In the genomic region with DNA sequence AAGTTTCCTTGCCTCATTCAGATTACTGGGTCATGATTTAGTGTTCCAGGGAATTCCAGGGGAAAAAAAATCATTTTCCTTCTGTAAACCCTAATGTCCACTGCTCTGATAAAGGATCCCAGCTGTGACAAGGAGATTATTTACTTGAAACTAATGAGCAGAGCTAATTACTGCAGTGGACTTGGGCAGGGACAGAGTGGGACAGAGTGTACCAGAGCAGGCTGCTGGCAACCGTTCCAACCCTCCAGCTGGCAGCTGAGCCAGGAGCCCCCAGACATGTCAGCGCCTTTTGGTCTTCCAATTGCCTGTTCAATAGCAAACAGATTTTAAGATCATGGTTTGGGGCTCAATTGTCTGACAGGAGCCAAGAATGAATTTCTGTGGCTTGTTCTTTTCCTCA, we compare ENCODE assay signal across 19 cellular contexts. TPM values are rescaled to one million over a fixed set of nuclear protein-coding genes. Genes with fewer than 3 reads are reported as not detected.
DNase-seq lines count a peak whose midpoint lies in the region; ATAC-seq and TF ChIP-seq lines count a peak whose summit lies in the region.
"Had no signal": no experiment of that assay in that cellular context is flagged by ENCODE, and none has a peak within 500 bp of the region (broad histone marks: within the 10 kb centered on the region; RNA-seq: fewer than 3 reads in every experiment).

No MANE protein-coding gene starts in this region.

- WGBS in suprapubic skin, result 49% methylated on average over 2 of the region's 2 CpGs

- peaks cover 3% of the 10 kb centered on the region for H3K9me3 Mint-ChIP-seq in stimulated activated memory B cell treated with anti-CD40 and anti-IgM and Interleukin-4, amounts not matched to agents 10 μg/mL and 1 μg/mL and 100 μg/mL, for 72 hours
- H3K9me3 Mint-ChIP-seq: activated CD4-positive, alpha-beta T cell treated with anti-CD3 and anti-CD28 coated beads, Interleukin-2, amount 10 ng/mL, durations not matched to agents 7 days and 5 days; activated naive CD4-positive, alpha-beta T cell treated with anti-CD3 and anti-CD28 coated beads, Interleukin-2, amount 10 ng/mL, durations not matched to agents 7 days and 5 days; nephron had no signal

- no peaks in the 10 kb centered on the region for H3K27me3 ChIP-seq in lower lobe of right lung (ENCODE audit: low read depth)
- no peaks in the 10 kb centered on the region for H3K27me3 ChIP-seq in suprapubic skin
- H3K27me3 ChIP-seq: right lobe of liver had no signal

- TF ChIP-seq CTCF in coronary artery (IDR thresholded peaks at IDR 0.05), result no peak
- TF ChIP-seq CTCF in lower lobe of right lung (IDR thresholded peaks at IDR 0.05), result no peak
- no peak for TF ChIP-seq CTCF in suprapubic skin (IDR thresholded peaks at IDR 0.05)

- peaks cover 31% of the 10 kb centered on the region for H3K27me3 Mint-ChIP-seq in stimulated activated memory B cell treated with anti-CD40 and anti-IgM and Interleukin-4, amounts not matched to agents 10 μg/mL and 1 μg/mL and 100 μg/mL, for 72 hours

- H3K4me3 ChIP-seq in coronary artery, result no peak overlapping the region
- H3K4me3 ChIP-seq in lower lobe of right lung, result no peak overlapping the region
- no peak overlapping the region for H3K4me3 ChIP-seq in suprapubic skin
- H3K4me3 ChIP-seq: right lobe of liver had no signal

- no peak overlapping the region for H3K27ac Mint-ChIP-seq in stimulated activated memory B cell treated with anti-CD40 and anti-IgM and Interleukin-4, amounts not matched to agents 10 μg/mL and 1 μg/mL and 100 μg/mL, for 72 hours
- H3K27ac Mint-ChIP-seq: activated CD4-positive, alpha-beta T cell treated with anti-CD3 and anti-CD28 coated beads, Interleukin-2, amount 10 ng/mL, durations not matched to agents 7 days and 5 days; activated naive CD4-positive, alpha-beta T cell treated with anti-CD3 and anti-CD28 coated beads, Interleukin-2, amount 10 ng/mL, durations not matched to agents 7 days and 5 days; nephron had no signal

- H3K36me3 ChIP-seq in lower lobe of right lung (no peaks in the 10 kb centered on the region), suprapubic skin (no peaks in the 10 kb centered on the region)
- H3K36me3 ChIP-seq: right lobe of liver had no signal

- DNase-seq in NCI-H69 (lab: John Stamatoyannopoulos, UW) (peak; percentile 46), coronary artery (ENCODE audit: low spot score) (no peak), lower lobe of right lung (no peak), suprapubic skin (ENCODE audit: low spot score in 2 of 2) (no peak), foreskin melanocyte (no peak)
- DNase-seq in activated CD4-positive, alpha-beta T cell treated with anti-CD3 and anti-CD28 coated beads for 4 hours, result no peak
- DNase-seq: activated CD4-positive, alpha-beta T cell treated with anti-CD3 and anti-CD28 coated beads, Interleukin-2, amount 10 ng/mL, durations not matched to agents 7 days and 5 days; activated naive CD4-positive, alpha-beta T cell treated with anti-CD3 and anti-CD28 coated beads, Interleukin-2, amount 10 ng/mL, durations not matched to agents 7 days and 5 days; AML-193; glutamatergic neuron; mesendoderm; NCI-H1930; NCI-H526; right lobe of liver; SK-N-SH; stimulated activated CD4-positive, alpha-beta T cell treated with anti-CD3 and anti-CD28 coated beads, Interleukin-1b, Interleukin-23, amount 100 ng/mL, for 48 hours had no signal

- peaks cover 26% of the 10 kb centered on the region for H3K4me1 ChIP-seq in lower lobe of right lung
- peaks cover 6% of the 10 kb centered on the region for H3K4me1 ChIP-seq in suprapubic skin
- H3K4me1 ChIP-seq: right lobe of liver had no signal

- no peak overlapping the region for H3K4me3 Mint-ChIP-seq in stimulated activated memory B cell treated with anti-CD40 and anti-IgM and Interleukin-4, amounts not matched to agents 10 μg/mL and 1 μg/mL and 100 μg/mL, for 72 hours
- H3K4me3 Mint-ChIP-seq: activated CD4-positive, alpha-beta T cell treated with anti-CD3 and anti-CD28 coated beads, Interleukin-2, amount 10 ng/mL, durations not matched to agents 7 days and 5 days; activated naive CD4-positive, alpha-beta T cell treated with anti-CD3 and anti-CD28 coated beads, Interleukin-2, amount 10 ng/mL, durations not matched to agents 7 days and 5 days; nephron had no signal

- intact Hi-C loops in lower lobe of right lung (cut with DNase I), result no loop called here

- H3K4me1 Mint-ChIP-seq in stimulated activated memory B cell treated with anti-CD40 and anti-IgM and Interleukin-4, amounts not matched to agents 10 μg/mL and 1 μg/mL and 100 μg/mL, for 72 hours, result no peaks in the 10 kb centered on the region
- H3K4me1 Mint-ChIP-seq: activated CD4-positive, alpha-beta T cell treated with anti-CD3 and anti-CD28 coated beads, Interleukin-2, amount 10 ng/mL, durations not matched to agents 7 days and 5 days; activated naive CD4-positive, alpha-beta T cell treated with anti-CD3 and anti-CD28 coated beads, Interleukin-2, amount 10 ng/mL, durations not matched to agents 7 days and 5 days had no signal

- peak overlapping the region; percentile 38 to 47 for H3K27ac ChIP-seq in coronary artery
- H3K27ac ChIP-seq in lower lobe of right lung, result peak overlapping the region; percentile 31
- peak overlapping the region; percentile 17 for H3K27ac ChIP-seq in suprapubic skin

- H3K36me3 Mint-ChIP-seq in stimulated activated memory B cell treated with anti-CD40 and anti-IgM and Interleukin-4, amounts not matched to agents 10 μg/mL and 1 μg/mL and 100 μg/mL, for 72 hours, result no peaks in the 10 kb centered on the region
- H3K36me3 Mint-ChIP-seq: activated naive CD4-positive, alpha-beta T cell treated with anti-CD3 and anti-CD28 coated beads, Interleukin-2, amount 10 ng/mL, durations not matched to agents 7 days and 5 days had no signal

- no peak for TF ChIP-seq EP300 in suprapubic skin (IDR thresholded peaks at IDR 0.05)

- no peaks in the 10 kb centered on the region for H3K9me3 ChIP-seq in lower lobe of right lung
- no peaks in the 10 kb centered on the region for H3K9me3 ChIP-seq in suprapubic skin
- H3K9me3 ChIP-seq: right lobe of liver, SK-N-SH had no signal

- peak; percentile 51 to 69 for ATAC-seq in lower lobe of right lung
- ATAC-seq in stimulated activated memory B cell treated with anti-CD40 and anti-IgM and Interleukin-4, amounts not matched to agents 10 μg/mL and 1 μg/mL and 100 μg/mL, for 72 hours, result no peak
- ATAC-seq: esophagus mucosa had no signal

- no peak for TF ChIP-seq POLR2A in suprapubic skin (IDR thresholded peaks at IDR 0.05)

RNA-seq across cellular contexts. Expression of a gene that starts 20.4 kb away (rescaled TPM):
- total RNA-seq in lower lobe of right lung, result 3.0 TPM
- 1 to 10 TPM; 2.3 to 5.8 (median 4.9) TPM for total RNA-seq in suprapubic skin
- total RNA-seq: activated CD4-positive, alpha-beta T cell treated with anti-CD3 and anti-CD28 coated beads, Interleukin-2, amount 10 ng/mL, durations not matched to agents 7 days and 5 days had no signal

RNA-seq across cellular contexts. Expression of a gene that starts 41.0 kb away (rescaled TPM):
- total RNA-seq in lower lobe of right lung, result 0.27 TPM
- 1 to 10 TPM in 1 of 4 donors, under 1 TPM in 3; 0.15 to 1.9 (median 0.51) TPM for total RNA-seq in suprapubic skin
- total RNA-seq: activated CD4-positive, alpha-beta T cell treated with anti-CD3 and anti-CD28 coated beads, Interleukin-2, amount 10 ng/mL, durations not matched to agents 7 days and 5 days had no signal
